ENCODE assay signal across 18 cellular contexts in genomic region chr2:17226941-17227340, GRCh38.
DNase-seq lines count a peak whose midpoint lies in the region.
"Had no signal": no experiment of that assay in that cellular context is flagged by ENCODE, and none has a peak within 500 bp of the region (broad histone marks: within the 10 kb centered on the region; RNA-seq: fewer than 3 reads in every experiment).

No MANE protein-coding gene starts in this region.

- H3K9ac ChIP-seq in adipocyte (ENCODE audit: low read length), result no peak overlapping the region

- H3K4me1 ChIP-seq in adipocyte (ENCODE audit: control insufficient read depth, insufficient read depth, low read length), result peaks cover 9% of the 10 kb centered on the region
- H3K4me1 ChIP-seq: BE2C had no signal

- no peaks in the 10 kb centered on the region for H3K36me3 ChIP-seq in adipocyte (ENCODE audit: control insufficient read depth, insufficient read depth, low read length, severe bottlenecking)
- H3K36me3 ChIP-seq: BE2C had no signal

- H3K27me3 ChIP-seq in adipocyte (replicated peaks; ENCODE audit: control insufficient read depth, insufficient read depth, low read length), result no peaks in the 10 kb centered on the region
- H3K27me3 ChIP-seq: BE2C had no signal

- H3K4me3 ChIP-seq in adipocyte (ENCODE audit: low read length), result no peak overlapping the region

- DNase-seq in adipocyte (ENCODE audit: low read depth), result peak; percentile 31
- DNase-seq in cerebellum (ENCODE audit: low spot score), result peak; percentile 19
- DNase-seq in myocyte (ENCODE audit: low read depth), result peak; percentile 29
- DNase-seq in amniotic stem cell (lab: John Stamatoyannopoulos, UW), result no peak
- DNase-seq in hepatic stellate cell (ENCODE audit: low spot score), result no peak
- no peak for DNase-seq in cerebellar nuclear complex (lab: John Stamatoyannopoulos, UW)
- no peak for DNase-seq in HK-2 (ENCODE audit: unreplicated experiment)
- DNase-seq: ACHN; BE2C; CD4-positive, CD25-positive, alpha-beta regulatory T cell; CD8-positive, alpha-beta memory T cell; COR-L47; DMS 273 treated with DMSO at 0.1 percent for 48 hours; DMS53; DND-41; EL; HCEC 1CT; KG1 had no signal

- no peaks in the 10 kb centered on the region for H3K9me3 ChIP-seq in adipocyte (ENCODE audit: control insufficient read depth, low read length)
- H3K9me3 ChIP-seq: BE2C had no signal

Comparison
In these comparisons a context has a peak if more than half of its experiments do, and no peak if none do; other contexts are left out.
1. DNase-seq: peak in adipocyte (single experiment), cerebellum (single experiment) and myocyte (single experiment); none in amniotic stem cell (single experiment), hepatic stellate cell (single experiment), cerebellar nuclear complex (0 of 2) and HK-2 (single experiment).